ENCODE assay signal across 13 cellular contexts in genomic region chr3:126052196-126053058, GRCh38. TPM values are rescaled to one million over a fixed set of nuclear protein-coding genes. Genes with fewer than 3 reads are reported as not detected.
DNase-seq lines count a peak whose midpoint lies in the region; ATAC-seq and TF ChIP-seq lines count a peak whose summit lies in the region.
"Had no signal": no experiment of that assay in that cellular context is flagged by ENCODE, and none has a peak within 500 bp of the region (broad histone marks: within the 10 kb centered on the region; RNA-seq: fewer than 3 reads in every experiment).

No MANE protein-coding gene starts in this region.

- intact Hi-C loops in Caco-2 (cut with micrococcal nuclease; ENCODE audit: unreplicated experiment), result no loop called here

- no peaks in the 10 kb centered on the region for H4K20me1 ChIP-seq in DND-41 (ENCODE audit: insufficient read depth, low read length)

- DNase-seq in DND-41 (peak; percentile 17), MV-4-11 (lab: John Stamatoyannopoulos, UW) (peak; percentile 79), naive B cell (no peak), hypothalamus (lab: John Stamatoyannopoulos, UW) (no peak), NCI-H524 treated with DMSO at 0.1 percent for 48 hours (lab: John Stamatoyannopoulos, UW) (no peak), Caco-2 (no peak)
- DNase-seq: NCI-H2227 treated with DMSO at 0.1 percent for 48 hours, right lobe of liver, T-helper 9 cell had no signal

- no peak overlapping the region; the same call in 1 of the 2 replicates for H2AFZ ChIP-seq in DND-41 (ENCODE audit: low read depth, low read length)

- BruUV-seq in Caco-2 (replicated peaks; lab: Mats Ljungman, UMichigan), result no TSS peak

- H3K4me3 Mint-ChIP-seq in naive B cell (peak overlapping the region in 7 of 8 donors; percentile 6 to 85 (median 39)), Caco-2 (ENCODE audit: unreplicated experiment) (no peak overlapping the region)

- H3K27ac ChIP-seq in DND-41 (ENCODE audit: low read length), result no peak overlapping the region
- H3K27ac ChIP-seq: ascending aorta, right lobe of liver had no signal

- H3K4me1 ChIP-seq in DND-41 (ENCODE audit: insufficient read depth, low read length) (no peaks in the 10 kb centered on the region), Caco-2 (peaks cover 12% of the 10 kb centered on the region)
- H3K4me1 ChIP-seq: ascending aorta had no signal

- no peaks in the 10 kb centered on the region for H3K9me3 ChIP-seq in DND-41 (ENCODE audit: insufficient read depth, low read length, severe bottlenecking)
- H3K9me3 ChIP-seq in Caco-2, result no peaks in the 10 kb centered on the region
- H3K9me3 ChIP-seq: ascending aorta, right lobe of liver had no signal

- H3K27ac Mint-ChIP-seq in naive B cell (peak overlapping the region in 5 of 6 donors; percentile 59 to 85 (median 69)), Caco-2 (ENCODE audit: unreplicated experiment) (no peak overlapping the region)

- H3K36me3 Mint-ChIP-seq in naive B cell (peaks cover 4 to 5% of the 10 kb centered on the region in 2 donors), Caco-2 (ENCODE audit: insufficient read depth, unreplicated experiment) (no peaks in the 10 kb centered on the region)

- peaks cover 0 to under 1% (median 0%) of the 10 kb centered on the region in 7 donors for H3K9me3 Mint-ChIP-seq in naive B cell
- no peaks in the 10 kb centered on the region for H3K9me3 Mint-ChIP-seq in Caco-2 (ENCODE audit: unreplicated experiment)

- H3K27me3 Mint-ChIP-seq in naive B cell, result no peaks in the 10 kb centered on the region
- no peaks in the 10 kb centered on the region for H3K27me3 Mint-ChIP-seq in Caco-2 (ENCODE audit: insufficient read depth, unreplicated experiment)

- H3K36me3 ChIP-seq in DND-41 (ENCODE audit: insufficient read depth, low read length) (peaks cover 3% of the 10 kb centered on the region; the same call in 1 of the 2 replicates), Caco-2 (ENCODE audit: control insufficient read depth, insufficient read depth, low read length) (no peaks in the 10 kb centered on the region; the same call in none of the 2 replicates)
- H3K36me3 ChIP-seq: right lobe of liver had no signal

- H3K4me1 Mint-ChIP-seq in naive B cell (peaks cover 27 to 37% (median 28%) of the 10 kb centered on the region in 3 donors), Caco-2 (ENCODE audit: low read depth, unreplicated experiment) (peaks cover 16% of the 10 kb centered on the region)

- H3K27me3 ChIP-seq in DND-41 (ENCODE audit: insufficient read depth, low read length, poor library complexity) (no peaks in the 10 kb centered on the region), Caco-2 (replicated peaks; ENCODE audit: control insufficient read depth, insufficient read depth, low read length) (no peaks in the 10 kb centered on the region)
- H3K27me3 ChIP-seq: ascending aorta, right lobe of liver had no signal

- H3K4me2 ChIP-seq in DND-41 (ENCODE audit: insufficient read depth, low read length), result no peak overlapping the region

- no peak overlapping the region for H3K9ac ChIP-seq in DND-41 (ENCODE audit: low read depth, low read length)

- POLR2A ChIA-PET in Caco-2 (lab: Charles Lee), result no interaction called here

- CTCF ChIA-PET in Caco-2 (lab: Charles Lee), result no interaction called here

- no peak overlapping the region for H3K4me3 ChIP-seq in DND-41 (ENCODE audit: low read depth in 1 of 2, low read length in 2 of 2)
- H3K4me3 ChIP-seq in Caco-2 (ENCODE audit: low read depth, low read length), result no peak overlapping the region
- H3K4me3 ChIP-seq: ascending aorta, right lobe of liver had no signal

- TF ChIP-seq CTCF in DND-41 (IDR thresholded peaks at IDR 0.05; ENCODE audit: borderline replicate concordance, extremely low read depth, low read length, poor library complexity, severe bottlenecking), result no peak
- no peak for TF ChIP-seq CTCF in Caco-2 (IDR thresholded peaks at IDR 0.05; ENCODE audit: insufficient read depth in 1 of 2, low read depth in 1 of 2, low read length in 1 of 2, severe bottlenecking in 1 of 2, unreplicated experiment in 1 of 2)

- H3K79me2 ChIP-seq in DND-41 (ENCODE audit: insufficient read depth, low read length), result no peaks in the 10 kb centered on the region

- ATAC-seq in DND-41 (ENCODE audit: insufficient read depth, low read depth), result peak; percentile 73
- peak; percentile 61 for ATAC-seq in GM18907 (IDR thresholded peaks at IDR 0.05; ENCODE audit: unreplicated experiment)
- peak; percentile 37 to 77 for ATAC-seq in naive B cell (ENCODE audit: low read depth in 2 of 2)
- no peak for ATAC-seq in GM21423 (IDR thresholded peaks at IDR 0.05; ENCODE audit: unreplicated experiment)
- ATAC-seq: Panc1, right lobe of liver had no signal

RNA-seq across cellular contexts. Expression of gene SLC41A3, which starts 31.5 kb away (rescaled TPM):
- 10 to 100 TPM; 21.4 to 28.7 (median 24.9) TPM for polyA plus RNA-seq in naive B cell (ENCODE audit: low read depth in 6 of 6)
- 38.0 and 41.3 TPM in 2 replicates for total RNA-seq in Caco-2 (2022)

Comparison
In these comparisons a context has a peak if more than half of its experiments do, and no peak if none do; other contexts are left out.
1. DNase-seq: peak in DND-41 (single experiment) and MV-4-11 (single experiment); none in naive B cell (single experiment), hypothalamus (0 of 51), NCI-H524 treated with DMSO at 0.1 percent for 48 hours (single experiment) and Caco-2 (0 of 2).